Comparison of ENCODE assay signal across 20 cellular contexts in the genomic region with DNA sequence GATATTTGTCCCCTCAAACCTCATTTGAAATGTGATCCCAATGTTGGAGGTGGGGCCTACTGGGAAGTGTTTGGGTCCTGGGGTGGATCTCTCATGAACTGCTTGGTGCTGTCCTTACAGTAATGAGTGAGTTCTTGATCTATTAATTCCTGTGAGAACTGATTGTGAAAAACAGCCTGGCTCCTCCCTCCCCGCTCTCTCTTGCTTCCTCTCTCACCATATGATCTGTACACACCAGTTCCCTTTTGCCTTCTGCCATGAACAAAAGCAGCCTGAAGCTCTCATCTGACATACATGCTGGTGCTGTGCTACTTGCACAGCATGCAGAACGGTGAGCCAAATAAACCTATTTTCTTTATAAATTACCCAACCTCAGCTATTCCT. TPM values are rescaled to one million over a fixed set of nuclear protein-coding genes. Genes with fewer than 3 reads are reported as not detected.
DNase-seq lines count a peak whose midpoint lies in the region; ATAC-seq and TF ChIP-seq lines count a peak whose summit lies in the region.
"Had no signal": no experiment of that assay in that cellular context is flagged by ENCODE, and none has a peak within 500 bp of the region (broad histone marks: within the 10 kb centered on the region; RNA-seq: fewer than 3 reads in every experiment).

No MANE protein-coding gene starts in this region.

- H3K9me3 Mint-ChIP-seq in naive thymus-derived CD8-positive, alpha-beta T cell: no peaks in the 10 kb centered on the region
- H3K9me3 Mint-ChIP-seq: brain, mesothelial cell of epicardium had no signal

- H3K4me3 Mint-ChIP-seq in naive thymus-derived CD8-positive, alpha-beta T cell: no peak overlapping the region
- H3K4me3 Mint-ChIP-seq: brain, mesothelial cell of epicardium had no signal

- intact Hi-C loops in upper lobe of right lung (cut with DNase I): no loop called here

- ATAC-seq in HG02981 (IDR thresholded peaks at IDR 0.05; ENCODE audit: unreplicated experiment) (peak; percentile 57), upper lobe of right lung (peak; percentile 60), GM19395 (IDR thresholded peaks at IDR 0.05; ENCODE audit: unreplicated experiment) (no peak)
- no peak for ATAC-seq in naive thymus-derived CD8-positive, alpha-beta T cell

- no peak for TF ChIP-seq CTCF in upper lobe of right lung (IDR thresholded peaks at IDR 0.05)

- H3K4me1 Mint-ChIP-seq in naive thymus-derived CD8-positive, alpha-beta T cell: no peaks in the 10 kb centered on the region
- H3K4me1 Mint-ChIP-seq: mesothelial cell of epicardium had no signal

- POLR2A ChIA-PET in naive thymus-derived CD8-positive, alpha-beta T cell (lab: Charles Lee): no interaction called here

- no peak overlapping the region for H3K4me3 ChIP-seq in upper lobe of right lung
- no peak overlapping the region for H3K4me3 ChIP-seq in SJCRH30
- H3K4me3 ChIP-seq: A549 had no signal

- no peaks in the 10 kb centered on the region for H3K4me1 ChIP-seq in upper lobe of right lung
- H3K4me1 ChIP-seq in SJCRH30: no peaks in the 10 kb centered on the region
- H3K4me1 ChIP-seq: A549 had no signal

- DNase-seq in SIG-M5 treated with dmso at 0.1 percent for 504 hours (lab: John Stamatoyannopoulos, UW; ENCODE audit: unreplicated experiment) (peak; percentile 34), SIG-M5 (lab: John Stamatoyannopoulos, UW) (no peak), NOMO-1 treated with dmso at 0.1 percent for 144 hours (lab: John Stamatoyannopoulos, UW; ENCODE audit: unreplicated experiment) (peak; percentile 6), upper lobe of right lung (no peak), SJCRH30 (no peak)
- DNase-seq in naive thymus-derived CD8-positive, alpha-beta T cell: no peak
- DNase-seq: activated gamma-delta T cell; COR-L47; effector memory CD4-positive, alpha-beta T cell; IMR-90; NCI-H1436 treated with DMSO at 0.1 percent for 48 hours; NCI-H446; T1000 had no signal

- H3K36me3 ChIP-seq in upper lobe of right lung (no peaks in the 10 kb centered on the region), SJCRH30 (no peaks in the 10 kb centered on the region)

- H3K27ac Mint-ChIP-seq in naive thymus-derived CD8-positive, alpha-beta T cell: no peak overlapping the region
- H3K27ac Mint-ChIP-seq: mesothelial cell of epicardium had no signal

- H3K36me3 Mint-ChIP-seq in naive thymus-derived CD8-positive, alpha-beta T cell: no peaks in the 10 kb centered on the region
- H3K36me3 Mint-ChIP-seq: brain, mesothelial cell of epicardium had no signal

- H3K27me3 Mint-ChIP-seq in naive thymus-derived CD8-positive, alpha-beta T cell: peaks cover 0 to 15% (median 10%) of the 10 kb centered on the region in 5 donors

- H3K27me3 ChIP-seq in upper lobe of right lung (no peaks in the 10 kb centered on the region), SJCRH30 (no peaks in the 10 kb centered on the region; the same call in 1 of the 2 replicates)

- H3K9me3 ChIP-seq in upper lobe of right lung: no peaks in the 10 kb centered on the region
- H3K9me3 ChIP-seq in SJCRH30 (replicated peaks): no peaks in the 10 kb centered on the region
- H3K9me3 ChIP-seq: A549 had no signal

- H3K27ac ChIP-seq in upper lobe of right lung (no peak overlapping the region), SJCRH30 (no peak overlapping the region)
- H3K27ac ChIP-seq: A549 had no signal

RNA-seq across cellular contexts. Expression of gene YIPF7, which starts 11.2 kb away (rescaled TPM):
- not detected for total RNA-seq in upper lobe of right lung
- total RNA-seq in SJCRH30 (2014; rRNA removed; shearing (Covaris generic)): not detected in 2 replicates
- total RNA-seq in naive thymus-derived CD8-positive, alpha-beta T cell: under 1 TPM in 1 of 2 experiments, not detected in 1; 0.80 TPM
- not detected for polyA plus RNA-seq in naive thymus-derived CD8-positive, alpha-beta T cell
- total RNA-seq: H4, IMR-90, mesothelial cell of epicardium, osteoblast had no signal
- polyA plus RNA-seq: A549, IMR-90 had no signal

RNA-seq across cellular contexts. Expression of gene GUF1, which starts 15.6 kb away (rescaled TPM):
- total RNA-seq in upper lobe of right lung: 16.6 TPM
- 41.8 and 44.5 TPM in 2 replicates for total RNA-seq in SJCRH30 (2014; rRNA removed; shearing (Covaris generic))
- total RNA-seq in naive thymus-derived CD8-positive, alpha-beta T cell: 10 to 100 TPM; 26.3 to 27.1 TPM
- polyA plus RNA-seq in naive thymus-derived CD8-positive, alpha-beta T cell: 10 to 100 TPM in 2 of 3 donors, 1 to 10 TPM in 1; 7.9 to 12.2 (median 12.1) TPM

Comparison
In these comparisons a context has a peak if more than half of its experiments do, and no peak if none do; other contexts are left out.
1. DNase-seq: peak in SIG-M5 treated with dmso at 0.1 percent for 504 hours (single experiment) and NOMO-1 treated with dmso at 0.1 percent for 144 hours (single experiment); none in SIG-M5 (single experiment), upper lobe of right lung (single experiment), SJCRH30 (0 of 2) and naive thymus-derived CD8-positive, alpha-beta T cell (0 of 10).
2. ATAC-seq: peak in HG02981 (single experiment) and upper lobe of right lung (single experiment); none in GM19395 (single experiment) and naive thymus-derived CD8-positive, alpha-beta T cell (0 of 2).